Comparison of ENCODE assay signal across 1 cellular context in genomic region chr16:67653131-67654068, GRCh38.
TF ChIP-seq lines count a peak whose summit lies in the region.

No MANE protein-coding gene starts in this region.

TF ChIP-seq in HepG2, 621 proteins besides CTCF, POLR2A, EP300 and RAD21 (continued from another document):
- TF ChIP-seq ZNF687 (CRISPR knock-in tag; IDR thresholded peaks at IDR 0.05) (peak; percentile 45), ZHX1 (CRISPR knock-in tag; IDR thresholded peaks at IDR 0.05; ENCODE audit: low read depth) (no peak), CSRNP1 (CRISPR knock-in tag; IDR thresholded peaks at IDR 0.05) (0 out of 2 replicates have a peak, but pooled peaks have one; percentile 20), RFX5 (IDR thresholded peaks at IDR 0.05; ENCODE audit: low read depth, low read length) (no peak), SRY (CRISPR knock-in tag; IDR thresholded peaks at IDR 0.05) (no peak), ETV5 (CRISPR knock-in tag; IDR thresholded peaks at IDR 0.05; ENCODE audit: borderline replicate concordance) (no peak), NR2F2 (IDR thresholded peaks at IDR 0.05; ENCODE audit: borderline replicate concordance, low read depth) (no peak), XRCC5 (optimal IDR thresholded peaks at IDR 0.05; ENCODE audit: low read length) (peak; percentile 65), WIZ (CRISPR knock-in tag; IDR thresholded peaks at IDR 0.05) (no peak), HDAC1 (CRISPR knock-in tag; IDR thresholded peaks at IDR 0.05) (0 out of 2 replicates have a peak, but pooled peaks have one; percentile 12)
